ENCODE assay signal across 27 cellular contexts in the genomic region with DNA sequence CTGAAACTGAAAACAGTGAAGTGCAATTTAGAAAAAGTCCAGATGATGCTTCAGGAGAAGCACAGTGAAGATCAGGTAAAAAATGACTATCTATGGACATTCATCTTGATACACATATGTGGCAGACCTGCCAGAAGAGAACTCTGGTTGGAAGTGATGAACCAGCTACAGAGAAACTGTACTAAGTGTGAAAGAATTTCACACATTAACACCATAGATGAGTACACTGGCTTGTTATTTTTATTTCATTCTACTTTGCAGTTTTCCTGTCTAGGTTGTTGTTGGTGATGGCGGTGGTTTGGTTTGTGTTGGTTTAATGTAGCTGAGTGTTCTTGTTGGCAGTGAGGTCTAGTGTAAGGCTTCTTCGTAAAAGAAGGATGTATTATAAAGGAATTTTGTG.
DNase-seq lines count a peak whose midpoint lies in the region; TF ChIP-seq lines count a peak whose summit lies in the region.
"Had no signal": no experiment of that assay in that cellular context is flagged by ENCODE, and none has a peak within 500 bp of the region (broad histone marks: within the 10 kb centered on the region; RNA-seq: fewer than 3 reads in every experiment).

No MANE protein-coding gene starts in this region.

- peaks cover 0 to 80% (median 25%) of the 10 kb centered on the region in 3 donors for H3K36me3 ChIP-seq in esophagus squamous epithelium
- H3K36me3 ChIP-seq in osteoblast (ENCODE audit: insufficient read depth, low read length) = no peaks in the 10 kb centered on the region

- 85 to 95% methylated on average over 2 of the region's 2 CpGs for WGBS in esophagus squamous epithelium, 2 donors

- no peak for DNase-seq in T-helper 2 cell treated with Interferon-gamma antibody and Interleukin-4, amounts not matched to agents 5 μg/mL and 100 μg/mL, for 36 hours (ENCODE audit: low spot score)
- DNase-seq in T-helper 2 cell = no peak
- peak; percentile 45 for DNase-seq in NCI-H460 (ENCODE audit: extremely low read depth, low read depth)
- DNase-seq in esophagus squamous epithelium (lab: John Stamatoyannopoulos, UW) = no peak
- no peak for DNase-seq in osteoblast (ENCODE audit: insufficient read length, low spot score, missing footprints)
- no peak for DNase-seq in MV-4-11 (lab: John Stamatoyannopoulos, UW)
- DNase-seq in NCI-H345 (lab: John Stamatoyannopoulos, UW) = no peak
- DNase-seq in pons (ENCODE audit: low spot score) = no peak
- DNase-seq: activated effector memory CD4-positive, alpha-beta T cell treated with anti-CD3 and anti-CD28 coated beads, Interleukin-2, amount 50 U/mL, for 16 hours; AML-193; DMS79 treated with DMSO at 0.1 percent for 48 hours; effector CD4-positive, alpha-beta T cell; KG1; left cardiac atrium; NCI-H1092 treated with DMSO at 0.1 percent for 48 hours; NCI-H2081; NCI-H510A; NK-92 treated with Interleukin-12 subunit alpha and Interleukin-12 subunit beta, amount 100 ng/mL, for 24 hours; Peyer's patch; stimulated activated CD4-positive, alpha-beta T cell treated with anti-CD3 and anti-CD28 coated beads, Interleukin-4, amount 100 ng/mL, for 4 hours; stomach; T-helper 17 cell; upper lobe of right lung had no signal

- peak overlapping the region in 3 of 4 donors; percentile 77 to 86 (median 84) for H3K27ac ChIP-seq in esophagus squamous epithelium
- peak overlapping the region; percentile 77 for H3K27ac ChIP-seq in osteoblast (ENCODE audit: low read depth, low read length)
- H3K27ac ChIP-seq: 22Rv1, esophagus muscularis mucosa, Peyer's patch, upper lobe of right lung had no signal

- TF ChIP-seq CTCF in esophagus squamous epithelium (IDR thresholded peaks at IDR 0.05) = no peak
- TF ChIP-seq CTCF in osteoblast (IDR thresholded peaks at IDR 0.05; ENCODE audit: extremely low read depth, low read depth, low read length) = no peak

- H3K79me2 ChIP-seq in osteoblast (ENCODE audit: insufficient read depth, low read length) = no peaks in the 10 kb centered on the region

- H3K4me3 ChIP-seq in esophagus squamous epithelium (no peak overlapping the region), osteoblast (ENCODE audit: insufficient read depth, low read length) (no peak overlapping the region)
- H3K4me3 ChIP-seq: esophagus muscularis mucosa, Peyer's patch, stomach, upper lobe of right lung had no signal

- no peak overlapping the region for H3K4me3 Mint-ChIP-seq in T-helper 2 cell treated with Interferon-gamma antibody and Interleukin-4, amounts not matched to agents 5 μg/mL and 100 μg/mL, for 36 hours
- H3K4me3 Mint-ChIP-seq: nephron, T-helper 17 cell, WTC11 had no signal

- H3K27me3 Mint-ChIP-seq in T-helper 2 cell treated with Interferon-gamma antibody and Interleukin-4, amounts not matched to agents 5 μg/mL and 100 μg/mL, for 36 hours (ENCODE audit: low read depth) = no peaks in the 10 kb centered on the region
- H3K27me3 Mint-ChIP-seq: T-helper 17 cell had no signal

- TF ChIP-seq POLR2A in esophagus squamous epithelium (IDR thresholded peaks at IDR 0.05) = no peak

- peaks cover 21% of the 10 kb centered on the region for H3K36me3 Mint-ChIP-seq in T-helper 2 cell treated with Interferon-gamma antibody and Interleukin-4, amounts not matched to agents 5 μg/mL and 100 μg/mL, for 36 hours (ENCODE audit: low read depth)

- no peak overlapping the region for H2AFZ ChIP-seq in osteoblast (ENCODE audit: low read length)

- H3K27ac Mint-ChIP-seq in T-helper 2 cell treated with Interferon-gamma antibody and Interleukin-4, amounts not matched to agents 5 μg/mL and 100 μg/mL, for 36 hours = peak overlapping the region; percentile 9
- H3K27ac Mint-ChIP-seq: nephron, T-helper 17 cell, WTC11 had no signal

- H3K4me1 ChIP-seq in esophagus squamous epithelium (peaks cover 5 to 36% (median 6%) of the 10 kb centered on the region in 3 donors), osteoblast (ENCODE audit: insufficient read depth, low read length) (peaks cover 8% of the 10 kb centered on the region)
- H3K4me1 ChIP-seq: upper lobe of right lung had no signal

- H4K20me1 ChIP-seq in osteoblast (ENCODE audit: insufficient read depth, low read length) = no peaks in the 10 kb centered on the region

- no peak overlapping the region for H3K4me2 ChIP-seq in osteoblast (ENCODE audit: insufficient read depth, low read length)

- no peaks in the 10 kb centered on the region for H3K9me3 ChIP-seq in esophagus squamous epithelium
- no peaks in the 10 kb centered on the region for H3K9me3 ChIP-seq in osteoblast (ENCODE audit: low read depth, low read length)
- H3K9me3 ChIP-seq: esophagus muscularis mucosa, Peyer's patch, stomach, upper lobe of right lung had no signal

- H3K9me3 Mint-ChIP-seq in T-helper 2 cell treated with Interferon-gamma antibody and Interleukin-4, amounts not matched to agents 5 μg/mL and 100 μg/mL, for 36 hours = no peaks in the 10 kb centered on the region
- H3K9me3 Mint-ChIP-seq: nephron, WTC11 had no signal

- H3K27me3 ChIP-seq in esophagus squamous epithelium (no peaks in the 10 kb centered on the region), osteoblast (ENCODE audit: insufficient read depth, low read length) (no peaks in the 10 kb centered on the region)
- H3K27me3 ChIP-seq: esophagus muscularis mucosa, Peyer's patch, stomach, upper lobe of right lung had no signal

- intact Hi-C loops in esophagus squamous epithelium (cut with DNase I) = no loop called here

- no peaks in the 10 kb centered on the region for H3K4me1 Mint-ChIP-seq in T-helper 2 cell treated with Interferon-gamma antibody and Interleukin-4, amounts not matched to agents 5 μg/mL and 100 μg/mL, for 36 hours (ENCODE audit: low read depth)
